ENCODE assay signal across 8 cellular contexts in the genomic region with DNA sequence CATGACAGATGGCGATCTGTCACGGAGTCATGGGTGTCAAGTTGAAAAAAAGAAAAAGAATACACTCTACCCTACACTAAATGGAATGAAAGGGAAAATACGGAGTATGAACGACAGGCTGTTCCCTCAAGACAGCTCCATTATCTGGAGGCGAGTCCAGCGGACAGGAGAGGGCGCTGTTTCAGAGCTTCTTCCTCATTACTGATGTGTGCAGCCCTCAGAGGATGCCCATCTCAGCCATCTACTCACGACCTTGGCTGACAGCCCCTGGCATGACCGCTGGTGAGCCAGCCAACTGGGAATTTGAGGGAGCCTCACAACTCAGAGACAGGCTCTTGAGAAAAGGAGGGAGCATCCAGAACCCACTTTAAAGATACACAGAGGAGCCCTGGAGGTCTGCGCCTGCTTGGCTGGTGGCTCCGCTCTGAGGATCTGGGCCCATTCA. TPM values are rescaled to one million over a fixed set of nuclear protein-coding genes. Genes with fewer than 3 reads are reported as not detected.
DNase-seq lines count a peak whose midpoint lies in the region; ATAC-seq and TF ChIP-seq lines count a peak whose summit lies in the region.

No MANE protein-coding gene starts in this region.

- H3K27ac Mint-ChIP-seq in activated T-helper 17 cell treated with anti-CD3 and anti-CD28 coated beads, Interleukin-2, amount 50 U/mL, for 72 hours: peak overlapping the region; percentile 94

- WGBS in testis, 2 donors: 44 to 53% methylated on average over 11 of the region's 11 CpGs

- H4K20me1 ChIP-seq in osteoblast (ENCODE audit: insufficient read depth, low read length): no peaks in the 10 kb centered on the region

- no peaks in the 10 kb centered on the region for H3K27me3 ChIP-seq in foreskin keratinocyte
- H3K27me3 ChIP-seq in osteoblast (ENCODE audit: insufficient read depth, low read length): no peaks in the 10 kb centered on the region
- no peaks in the 10 kb centered on the region for H3K27me3 ChIP-seq in testis

- peak overlapping the region; percentile 26 for H2AFZ ChIP-seq in osteoblast (ENCODE audit: low read length)

- H3K36me3 ChIP-seq in osteoblast (ENCODE audit: insufficient read depth, low read length) (no peaks in the 10 kb centered on the region), testis (ENCODE audit: low read depth, missing control alignments) (no peaks in the 10 kb centered on the region)

- H3K9me3 ChIP-seq in osteoblast (ENCODE audit: low read depth, low read length) (no peaks in the 10 kb centered on the region), testis (no peaks in the 10 kb centered on the region)

- peak overlapping the region; percentile 82 for H3K4me3 Mint-ChIP-seq in activated T-helper 17 cell treated with anti-CD3 and anti-CD28 coated beads, Interleukin-2, amount 50 U/mL, for 72 hours

- no peaks in the 10 kb centered on the region for H3K27me3 Mint-ChIP-seq in activated T-helper 17 cell treated with anti-CD3 and anti-CD28 coated beads, Interleukin-2, amount 50 U/mL, for 72 hours

- DNase-seq in GDM1 (lab: John Stamatoyannopoulos, UW) (peak; percentile 68), RKO (ENCODE audit: low spot score) (peak; percentile 95), foreskin keratinocyte (peak; percentile 66 to 87), osteoblast (ENCODE audit: insufficient read length, low spot score, missing footprints) (peak; percentile 92), testis (peak; percentile 91)

- H3K4me1 Mint-ChIP-seq in activated T-helper 17 cell treated with anti-CD3 and anti-CD28 coated beads, Interleukin-2, amount 50 U/mL, for 72 hours: peaks cover 56% of the 10 kb centered on the region

- no peaks in the 10 kb centered on the region for H3K9me3 Mint-ChIP-seq in activated T-helper 17 cell treated with anti-CD3 and anti-CD28 coated beads, Interleukin-2, amount 50 U/mL, for 72 hours

- peak overlapping the region; percentile 89 for H3K4me2 ChIP-seq in osteoblast (ENCODE audit: insufficient read depth, low read length)

- TF ChIP-seq CTCF in foreskin keratinocyte (conservative IDR thresholded peaks at IDR 0.05) (peak; percentile 95), osteoblast (IDR thresholded peaks at IDR 0.05; ENCODE audit: extremely low read depth, low read depth, low read length) (peak; percentile 98), testis (IDR thresholded peaks at IDR 0.05) (peak; percentile 46 to 76 (median 68))

- H3K4me3 ChIP-seq in osteoblast (ENCODE audit: insufficient read depth, low read length): peak overlapping the region; percentile 36
- H3K4me3 ChIP-seq in testis: no peak overlapping the region

- intact Hi-C loops in testis (cut with DNase I; ENCODE audit: low total_unique reads): no loop called here

- H3K36me3 Mint-ChIP-seq in activated T-helper 17 cell treated with anti-CD3 and anti-CD28 coated beads, Interleukin-2, amount 50 U/mL, for 72 hours (ENCODE audit: low read depth): peaks cover 5% of the 10 kb centered on the region

- H3K27ac ChIP-seq in foreskin keratinocyte (peak overlapping the region; percentile 99), osteoblast (ENCODE audit: low read depth, low read length) (peak overlapping the region; percentile 98), testis (no peak overlapping the region)

- H3K79me2 ChIP-seq in osteoblast (ENCODE audit: insufficient read depth, low read length): no peaks in the 10 kb centered on the region

- no peak for TF ChIP-seq POLR2A in testis (IDR thresholded peaks at IDR 0.05)

- peaks cover 34% of the 10 kb centered on the region for H3K4me1 ChIP-seq in foreskin keratinocyte
- H3K4me1 ChIP-seq in osteoblast (ENCODE audit: insufficient read depth, low read length): peaks cover 67% of the 10 kb centered on the region
- H3K4me1 ChIP-seq in testis: no peaks in the 10 kb centered on the region

- ATAC-seq in HG03432 (IDR thresholded peaks at IDR 0.05; ENCODE audit: unreplicated experiment) (peak; percentile 17), foreskin keratinocyte (peak; percentile 44), GM21737 (IDR thresholded peaks at IDR 0.05; ENCODE audit: unreplicated experiment) (no peak)
- ATAC-seq in activated T-helper 17 cell treated with anti-CD3 and anti-CD28 coated beads, Interleukin-2, amount 50 U/mL, for 72 hours (replicated peaks): peak; percentile 25

RNA-seq across cellular contexts. Expression of gene SMNDC1, which starts 49.6 kb away (rescaled TPM):
- total RNA-seq in activated T-helper 17 cell treated with anti-CD3 and anti-CD28 coated beads, Interleukin-2, amount 50 U/mL, for 72 hours: 10 to 100 TPM; 35.8 to 40.1 TPM
- total RNA-seq in foreskin keratinocyte (15.3 and 17.5 TPM in 2 replicates), osteoblast (6.9 and 10.3 TPM in 2 replicates), testis (10 to 100 TPM; 16.4 to 20.9 TPM)
- polyA plus RNA-seq in foreskin keratinocyte (14.3 and 18.1 TPM in 2 replicates), testis (ENCODE audit: insufficient read depth, low read depth, low replicate concordance) (33.2 TPM)

Comparison
In these comparisons a context has a peak if more than half of its experiments do, and no peak if none do; other contexts are left out.
1. H3K27ac ChIP-seq: peak in foreskin keratinocyte (single experiment) and osteoblast (single experiment); none in testis (0 of 2).
2. Peak in every context shown above with its lines, with median percentiles within 50 percentile points of each other: DNase-seq and CTCF ChIP-seq.